In genomic region chr13:36475468-36475867, GRCh38 we compare ENCODE assay signal across 15 cellular contexts. TPM values are rescaled to one million over a fixed set of nuclear protein-coding genes. Genes with fewer than 3 reads are reported as not detected.
DNase-seq lines count a peak whose midpoint lies in the region; ATAC-seq and TF ChIP-seq lines count a peak whose summit lies in the region.
"Had no signal": no experiment of that assay in that cellular context is flagged by ENCODE, and none has a peak within 500 bp of the region (broad histone marks: within the 10 kb centered on the region; RNA-seq: fewer than 3 reads in every experiment).

No MANE protein-coding gene starts in this region.

- WGBS in heart left ventricle, 4 donors = 70 to 81% (median 77%) methylated on average over 2 of the region's 2 CpGs

- H3K36me3 ChIP-seq in GM23338 (ENCODE audit: insufficient read depth) = no peaks in the 10 kb centered on the region; the same call in none of the 2 replicates
- no peaks in the 10 kb centered on the region for H3K36me3 ChIP-seq in fibroblast of lung (ENCODE audit: control insufficient read depth, insufficient read depth, low read length)
- no peaks in the 10 kb centered on the region for H3K36me3 ChIP-seq in heart left ventricle
- H3K36me3 ChIP-seq: colonic mucosa had no signal

- no peaks in the 10 kb centered on the region for H3F3A ChIP-seq in GM23338 (replicated peaks; ENCODE audit: low read depth)

- peaks cover 37% of the 10 kb centered on the region for H3K36me3 Mint-ChIP-seq in GM23338 (ENCODE audit: low read depth)

- H3K9me3 ChIP-seq in fibroblast of lung (ENCODE audit: control insufficient read depth, insufficient read depth, low read depth, low read length) = no peaks in the 10 kb centered on the region
- peaks cover 0 to 18% (median 1%) of the 10 kb centered on the region in 12 donors for H3K9me3 ChIP-seq in heart left ventricle
- H3K9me3 ChIP-seq: colonic mucosa had no signal

- DNase-seq in COLO668 (lab: John Stamatoyannopoulos, UW; ENCODE audit: unreplicated experiment) (peak; percentile 50), GM23338 (ENCODE audit: low spot score) (peak; percentile 75), RPMI7951 (ENCODE audit: low read depth) (peak; percentile 2), fibroblast of lung (ENCODE audit: low read depth in 2 of 2) (peak; percentile 2 to 5), SK-N-DZ (ENCODE audit: low spot score) (no peak), NOMO-1 treated with dmso at 0.1 percent for 144 hours (lab: John Stamatoyannopoulos, UW; ENCODE audit: unreplicated experiment) (no peak), heart left ventricle (no peak)
- DNase-seq: activated CD4-positive, CD25-positive, alpha-beta regulatory T cell; colonic mucosa; head of caudate nucleus; mesenchymal stem cell; NCI-H1436 had no signal

- H3K9me2 ChIP-seq in GM23338 (ENCODE audit: insufficient read depth) = no peaks in the 10 kb centered on the region

- H3K27me3 Mint-ChIP-seq in GM23338 (ENCODE audit: insufficient read depth, low read depth, poor library complexity) = peaks cover 3% of the 10 kb centered on the region
- H3K27me3 Mint-ChIP-seq: progenitor cell of endocrine pancreas had no signal

- no peak overlapping the region for H3K27ac Mint-ChIP-seq in GM23338
- H3K27ac Mint-ChIP-seq: activated T-helper 2 cell treated with anti-CD3 and anti-CD28 coated beads, Interferon-gamma antibody, Interleukin-2, Interleukin-4, amounts not matched to agents 10 μg/mL and 5 μg/mL and 100 μg/mL, durations not matched to agents 14 hours and 24 hours and 36 hours; progenitor cell of endocrine pancreas had no signal

- no peak overlapping the region for H2AFZ ChIP-seq in GM23338
- no peak overlapping the region for H2AFZ ChIP-seq in fibroblast of lung (ENCODE audit: low read length)

- H3K4me2 ChIP-seq in GM23338 (no peak overlapping the region), fibroblast of lung (ENCODE audit: extremely low read depth, insufficient read depth, low read length) (no peak overlapping the region)

- H3K79me2 ChIP-seq in GM23338 (replicated peaks; ENCODE audit: insufficient read depth) (no peaks in the 10 kb centered on the region), fibroblast of lung (ENCODE audit: control insufficient read depth, insufficient read depth, low read length) (no peaks in the 10 kb centered on the region)

- H3K27ac ChIP-seq in GM23338 (ENCODE audit: low read depth) = no peak overlapping the region
- no peak overlapping the region for H3K27ac ChIP-seq in fibroblast of lung (ENCODE audit: insufficient read depth, low read length)
- H3K27ac ChIP-seq in heart left ventricle = no peak overlapping the region
- H3K27ac ChIP-seq: colonic mucosa had no signal

- H3K4me3 ChIP-seq in GM23338 = no peak overlapping the region
- no peak overlapping the region for H3K4me3 ChIP-seq in fibroblast of lung (replicated peaks in 1 of 4; ENCODE audit: control extremely low read depth in 1 of 4, insufficient read depth in 1 of 4, low read depth in 3 of 4, low read length in 4 of 4)
- no peak overlapping the region for H3K4me3 ChIP-seq in heart left ventricle
- H3K4me3 ChIP-seq: colonic mucosa had no signal

- no peak overlapping the region for H3K4me3 Mint-ChIP-seq in GM23338

- H3K4me1 Mint-ChIP-seq in GM23338 = no peaks in the 10 kb centered on the region

- ATAC-seq in GM23338 = peak; percentile 89
- no peak for ATAC-seq in heart left ventricle
- no peak for ATAC-seq in HG03025 (IDR thresholded peaks at IDR 0.05; ENCODE audit: low FRiP score, unreplicated experiment)

- H3K9ac ChIP-seq in fibroblast of lung (ENCODE audit: insufficient read depth, low read length) = no peak overlapping the region

- H3K9me3 Mint-ChIP-seq in GM23338 = peaks cover 49% of the 10 kb centered on the region

- H3K27me3 ChIP-seq in GM23338 (ENCODE audit: insufficient read depth) (no peaks in the 10 kb centered on the region), fibroblast of lung (ENCODE audit: control insufficient read depth, insufficient read depth, low read length) (no peaks in the 10 kb centered on the region), heart left ventricle (no peaks in the 10 kb centered on the region)
- H3K27me3 ChIP-seq: colonic mucosa had no signal

- no peak for TF ChIP-seq POLR2A in heart left ventricle (IDR thresholded peaks at IDR 0.05)

- H3K4me1 ChIP-seq in GM23338 (ENCODE audit: insufficient read depth) = no peaks in the 10 kb centered on the region
- H3K4me1 ChIP-seq in fibroblast of lung (ENCODE audit: control insufficient read depth, extremely low read depth, insufficient read depth, low read length) = no peaks in the 10 kb centered on the region
- no peaks in the 10 kb centered on the region for H3K4me1 ChIP-seq in heart left ventricle
- H3K4me1 ChIP-seq: colonic mucosa had no signal

- H4K20me1 ChIP-seq in GM23338 (replicated peaks; ENCODE audit: insufficient read depth) (no peaks in the 10 kb centered on the region), fibroblast of lung (ENCODE audit: control insufficient read depth, extremely low read depth, insufficient read depth, low read length) (no peaks in the 10 kb centered on the region)

- intact Hi-C loops in heart left ventricle (cut with DNase I) = no loop called here

- TF ChIP-seq CTCF in GM23338 (conservative IDR thresholded peaks at IDR 0.05; ENCODE audit: low read depth in 2 of 2) = peak; percentile 67 to 80
- TF ChIP-seq CTCF in fibroblast of lung (conservative IDR thresholded peaks at IDR 0.05 in 1 of 2, IDR thresholded peaks at IDR 0.05 in 1 of 2; ENCODE audit: low read depth in 1 of 2, low read length in 2 of 2) = no peak
- TF ChIP-seq CTCF in heart left ventricle (IDR thresholded peaks at IDR 0.05) = no peak

TF ChIP-seq in GM23338, 12 proteins besides CTCF, POLR2A, EP300 and RAD21 (continues in another document):
- no peak for TF ChIP-seq ETS1 (IDR thresholded peaks at IDR 0.05)
- TF ChIP-seq EZH2 (IDR thresholded peaks at IDR 0.05; ENCODE audit: low read depth, unreplicated experiment) = no peak
- TF ChIP-seq CREB1 (CRISPR knock-in tag; IDR thresholded peaks at IDR 0.05; ENCODE audit: low read depth) = no peak
- no peak for TF ChIP-seq POLR2AphosphoS5 (IDR thresholded peaks at IDR 0.05; ENCODE audit: low read depth)
- TF ChIP-seq EZH2phosphoT487 (IDR thresholded peaks at IDR 0.05; ENCODE audit: unreplicated experiment) = no peak
- TF ChIP-seq ZNF331 (CRISPR knock-in tag; IDR thresholded peaks at IDR 0.05; ENCODE audit: low read depth) = no peak
- TF ChIP-seq JUNB (IDR thresholded peaks at IDR 0.05; ENCODE audit: unreplicated experiment) = no peak

RNA-seq across cellular contexts. Expression of gene CCNA1, which starts 43.2 kb away (rescaled TPM):
- total RNA-seq in GM23338 (2014; rRNA removed; shearing (Covaris generic)) = 7.4 and 8.1 TPM in 2 replicates
- polyA plus RNA-seq in GM23338 (2016; fragmentation: Nextera tagmentation; extraction: Ambion mirVana) (3.8 and 5.6 TPM in 2 replicates), fibroblast of lung (0.48 and 0.89 TPM in 2 replicates), heart left ventricle (under 1 TPM; 0.15 to 0.38 TPM)
- 0.96 and 2.9 TPM in 2 replicates for total RNA-seq in RPMI7951 (2014; rRNA removed; shearing (Covaris generic))
- total RNA-seq in fibroblast of lung (3.5 TPM in 1 of 2 replicates, not detected in the other), heart left ventricle (1 to 10 TPM in 1 of 9 donors, under 1 TPM in 6, not detected in 2; 0.15 to 1.1 (median 0.23) TPM)
- polyA plus RNA-seq in fibroblast of lung (2012) = 0.27 and 0.55 TPM in 2 replicates
- polyA minus RNA-seq in fibroblast of lung (ENCODE audit: low replicate concordance) = not detected in 2 replicates
- polyA plus RNA-seq in SK-N-DZ (2014; cell fraction: cytosol; rRNA removed) = 2.2 and 2.6 TPM in 2 replicates
- 1.9 and 2.4 TPM in 2 replicates for polyA plus RNA-seq in SK-N-DZ (2014; cell fraction: nucleus; rRNA removed)
- total RNA-seq: colonic mucosa had no signal

Comparison
In these comparisons a context has a peak if more than half of its experiments do, and no peak if none do; other contexts are left out.
1. DNase-seq: peak in COLO668 (single experiment), GM23338 (single experiment), RPMI7951 (single experiment) and fibroblast of lung (2 of 2); none in SK-N-DZ (single experiment), NOMO-1 treated with dmso at 0.1 percent for 144 hours (single experiment) and heart left ventricle (0 of 5).
2. CTCF ChIP-seq: peak in GM23338 (2 of 2); none in fibroblast of lung (0 of 2) and heart left ventricle (0 of 12).